In the genomic region with DNA sequence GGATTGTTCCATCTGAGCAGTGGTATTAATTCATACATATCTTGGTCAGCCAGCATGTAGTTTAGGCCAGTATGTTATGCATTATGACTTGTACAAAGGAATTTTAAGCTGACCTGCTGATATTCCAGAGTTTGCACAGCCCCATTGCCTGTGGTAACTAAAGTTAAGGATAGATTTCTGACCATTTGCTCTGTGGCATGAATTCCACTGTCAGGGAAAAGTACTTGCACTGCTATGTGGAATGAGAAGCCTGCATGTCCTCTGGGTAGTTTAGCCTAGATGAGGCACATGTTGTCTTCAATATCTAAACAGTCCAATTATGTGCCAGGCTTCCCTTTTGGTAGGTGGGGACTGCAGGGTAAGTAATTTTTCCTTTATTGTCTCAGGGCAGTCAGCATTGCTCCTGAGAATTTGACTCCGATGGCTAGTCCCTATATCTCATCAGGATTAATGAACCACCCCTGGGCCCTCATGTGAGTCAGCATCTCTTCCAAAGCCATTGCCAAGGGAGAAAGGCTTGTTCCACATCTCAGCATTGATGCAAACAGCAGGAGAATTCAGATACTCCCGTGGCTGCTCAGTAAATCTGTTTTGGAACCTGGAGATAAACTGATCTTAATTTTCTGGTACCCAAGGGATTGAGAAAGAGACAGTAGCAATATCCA, we compare ENCODE assay signal across 21 cellular contexts. TPM values are rescaled to one million over a fixed set of nuclear protein-coding genes. Genes with fewer than 3 reads are reported as not detected.
DNase-seq lines count a peak whose midpoint lies in the region; ATAC-seq and TF ChIP-seq lines count a peak whose summit lies in the region.
"Had no signal": no experiment of that assay in that cellular context is flagged by ENCODE, and none has a peak within 500 bp of the region (broad histone marks: within the 10 kb centered on the region; RNA-seq: fewer than 3 reads in every experiment).

No MANE protein-coding gene starts in this region.

- peaks cover 42% of the 10 kb centered on the region for H3K4me1 ChIP-seq in Karpas-422 (ENCODE audit: low read length)

- H3K27ac ChIP-seq in Karpas-422 (ENCODE audit: low read length): 0 out of 2 replicates have a peak overlapping the region, but pooled peaks have one; percentile 8
- H3K27ac ChIP-seq: brain microvascular endothelial cell, ovary had no signal

- H3K27me3 Mint-ChIP-seq in activated T-cell treated with anti-CD3 and anti-CD28 coated beads, Interleukin-2, amount 50 U/mL, for 72 hours (ENCODE audit: low read depth): no peaks in the 10 kb centered on the region
- H3K27me3 Mint-ChIP-seq in chondrocyte (ENCODE audit: low read depth): no peaks in the 10 kb centered on the region

- H3K9me3 ChIP-seq in Karpas-422 (ENCODE audit: low read length): no peaks in the 10 kb centered on the region
- H3K9me3 ChIP-seq: mucosa of descending colon, ovary, upper lobe of left lung had no signal

- H3K9me2 ChIP-seq in Karpas-422 (replicated peaks; ENCODE audit: insufficient read depth, low read length): no peaks in the 10 kb centered on the region

- peaks cover 74% of the 10 kb centered on the region for H3K4me1 Mint-ChIP-seq in activated T-cell treated with anti-CD3 and anti-CD28 coated beads, Interleukin-2, amount 50 U/mL, for 72 hours (ENCODE audit: low read depth)
- peaks cover 42% of the 10 kb centered on the region for H3K4me1 Mint-ChIP-seq in chondrocyte (ENCODE audit: low read depth)

- no peak overlapping the region for H3K4me2 ChIP-seq in Karpas-422 (ENCODE audit: low read depth, low read length, poor library complexity, severe bottlenecking)
- H3K4me2 ChIP-seq: smooth muscle cell had no signal

- no peaks in the 10 kb centered on the region for H3K27me3 ChIP-seq in Karpas-422 (ENCODE audit: low read length)
- H3K27me3 ChIP-seq: brain microvascular endothelial cell, ovary, upper lobe of left lung had no signal

- H2AFZ ChIP-seq in Karpas-422 (ENCODE audit: low read length): no peak overlapping the region

- no peak for TF ChIP-seq CTCF in chondrocyte (IDR thresholded peaks at IDR 0.05)
- TF ChIP-seq CTCF in retinal pigment epithelial cell (conservative IDR thresholded peaks at IDR 0.05; ENCODE audit: low read depth, low read length): no peak

- H3K36me3 Mint-ChIP-seq in activated T-cell treated with anti-CD3 and anti-CD28 coated beads, Interleukin-2, amount 50 U/mL, for 72 hours (ENCODE audit: insufficient read depth in 2 of 2): no peaks in the 10 kb centered on the region
- H3K36me3 Mint-ChIP-seq in chondrocyte (ENCODE audit: low read depth): no peaks in the 10 kb centered on the region

- peak overlapping the region; percentile 63 to 64 for H3K4me3 Mint-ChIP-seq in activated T-cell treated with anti-CD3 and anti-CD28 coated beads, Interleukin-2, amount 50 U/mL, for 72 hours
- H3K4me3 Mint-ChIP-seq in chondrocyte (ENCODE audit: unreplicated experiment): no peak overlapping the region

- peak overlapping the region; percentile 57 for H3K27ac Mint-ChIP-seq in activated T-cell treated with anti-CD3 and anti-CD28 coated beads, Interleukin-2, amount 50 U/mL, for 72 hours
- peak overlapping the region; percentile 59 for H3K27ac Mint-ChIP-seq in chondrocyte (ENCODE audit: unreplicated experiment)

- H3K4me3 ChIP-seq in Karpas-422 (ENCODE audit: low read length): no peak overlapping the region
- H3K4me3 ChIP-seq in retinal pigment epithelial cell (ENCODE audit: low read length): no peak overlapping the region
- H3K4me3 ChIP-seq: mucosa of descending colon, ovary, smooth muscle cell, upper lobe of left lung had no signal

- no peak overlapping the region for H3K9ac ChIP-seq in Karpas-422 (ENCODE audit: low read length)

- H3K9me3 Mint-ChIP-seq in activated T-cell treated with anti-CD3 and anti-CD28 coated beads, Interleukin-2, amount 50 U/mL, for 72 hours: no peaks in the 10 kb centered on the region
- H3K9me3 Mint-ChIP-seq in chondrocyte (ENCODE audit: low read depth): no peaks in the 10 kb centered on the region

- no peak for DNase-seq in activated T-cell treated with anti-CD3 and anti-CD28 coated beads, Interleukin-2, amount 50 U/mL, for 72 hours
- DNase-seq in activated T-cell treated with anti-CD3 and anti-CD28 coated beads, Interleukin-2, amount 50 U/mL, for 48 hours: no peak
- DNase-seq in Karpas-422 (no peak), chondrocyte (ENCODE audit: low spot score) (no peak), retinal pigment epithelial cell (ENCODE audit: low read depth) (peak; percentile 47), activated gamma-delta T cell treated with Interleukin-2 at 50 U/mL for 16 hours (no peak), HCEC 1CT (no peak)
- DNase-seq: ACHN; activated CD4-positive, alpha-beta T cell treated with anti-CD3 and anti-CD28 coated beads, Interleukin-2, amount 50 U/mL, for 1 hour; brain microvascular endothelial cell; COR-L47; hippocampal formation; mucosa of descending colon; NCI-H1417 treated with DMSO at 0.1 percent for 48 hours; NCI-H2227 treated with DMSO at 0.1 percent for 48 hours; ovary; SHP77 treated with DMSO at 0.1 percent for 48 hours; T1000; upper lobe of left lung had no signal

- peaks cover 100% of the 10 kb centered on the region for H3K79me2 ChIP-seq in Karpas-422 (ENCODE audit: low read length)

- H4K20me1 ChIP-seq in Karpas-422 (ENCODE audit: insufficient read depth, low read depth, low read length): no peaks in the 10 kb centered on the region

- no peak for ATAC-seq in activated T-cell treated with anti-CD3 and anti-CD28 coated beads, Interleukin-2, amount 50 U/mL, for 72 hours (replicated peaks in 1 of 2)
- no peak for ATAC-seq in GM21576 (IDR thresholded peaks at IDR 0.05; ENCODE audit: unreplicated experiment)
- ATAC-seq: mucosa of descending colon had no signal

- no peaks in the 10 kb centered on the region for H3K36me3 ChIP-seq in Karpas-422 (ENCODE audit: insufficient read depth, low read length)
- H3K36me3 ChIP-seq: ovary, upper lobe of left lung had no signal

RNA-seq across cellular contexts. Expression of a gene that starts 30.2 kb away (rescaled TPM):
- total RNA-seq in activated T-cell treated with anti-CD3 and anti-CD28 coated beads, Interleukin-2, amount 50 U/mL, for 72 hours: 10 to 100 TPM; 55.9 to 64.9 TPM
- 36.7 and 133 TPM in 2 replicates for total RNA-seq in Karpas-422 (2014; rRNA removed; shearing (Covaris generic); ENCODE audit: low replicate concordance)
- total RNA-seq in chondrocyte: 58.3 to 73.0 TPM (median 62.7 TPM) in 3 replicates
